ENCODE assay signal across 1 cellular context in genomic region chr5:78574731-78575161, GRCh38.
A peak's percentile ranks its signal among the peaks of the same experiment; 100 is the strongest.
TF ChIP-seq lines count a peak whose summit lies in the region.

No MANE protein-coding gene starts in this region.

TF ChIP-seq in GM12878, 131 proteins besides CTCF, POLR2A, EP300 and RAD21 (continued from another document):
- TF ChIP-seq SRF (IDR thresholded peaks at IDR 0.05; ENCODE audit: low read depth in 2 of 2, low read length in 2 of 2) = no peak
- TF ChIP-seq IKZF1 (conservative IDR thresholded peaks at IDR 0.05) = no peak
- no peak for TF ChIP-seq EGR1 (IDR thresholded peaks at IDR 0.05; ENCODE audit: borderline replicate concordance in 1 of 2, low read depth in 2 of 2, low read length in 2 of 2)
- no peak for TF ChIP-seq CBX3 (IDR thresholded peaks at IDR 0.05; ENCODE audit: borderline replicate concordance, low read depth)
- peak; percentile 55; the same call in 1 of the 2 replicates for TF ChIP-seq ATF2 (IDR thresholded peaks at IDR 0.05; ENCODE audit: low read length)
- TF ChIP-seq ZNF384 (IDR thresholded peaks at IDR 0.05; ENCODE audit: borderline replicate concordance, low read depth, low read length) = no peak
- TF ChIP-seq POLR2AphosphoS2 (IDR thresholded peaks at IDR 0.05; ENCODE audit: low read depth, low read length) = no peak
- no peak for TF ChIP-seq ZBTB40 (IDR thresholded peaks at IDR 0.05; ENCODE audit: borderline replicate concordance)
- TF ChIP-seq HDAC2 (IDR thresholded peaks at IDR 0.05) = no peak
- no peak for TF ChIP-seq ZNF592 (IDR thresholded peaks at IDR 0.05)
- no peak for TF ChIP-seq RAD51 (IDR thresholded peaks at IDR 0.05)
- no peak for TF ChIP-seq SKIL (IDR thresholded peaks at IDR 0.05; ENCODE audit: low read depth, poor library complexity, severe bottlenecking)
